22 cellular contexts compared by ENCODE assay signal in genomic region chr5:93574041-93574938, GRCh38. TPM values are rescaled to one million over a fixed set of nuclear protein-coding genes. Genes with fewer than 3 reads are reported as not detected.
A peak's percentile ranks its signal among the peaks of the same experiment; 100 is the strongest.
DNase-seq lines count a peak whose midpoint lies in the region; FAIRE-seq and TF ChIP-seq lines count a peak whose summit lies in the region.
"Had no signal": no experiment of that assay in that cellular context is flagged by ENCODE, and none has a peak within 500 bp of the region (broad histone marks: within the 10 kb centered on the region; RNA-seq: fewer than 3 reads in every experiment).

No MANE protein-coding gene starts in this region.

- FAIRE-seq in kidney (lab: Jason Lieb, UNC) (no peak), RCC 7860 (lab: Jason Lieb, UNC) (no peak)
- FAIRE-seq: G401.6, GM12891 had no signal

- no peak for TF ChIP-seq POLR2A in sigmoid colon (IDR thresholded peaks at IDR 0.05)

- H3K9ac ChIP-seq in kidney (ENCODE audit: low read length in 2 of 2): no peak overlapping the region

- no peaks in the 10 kb centered on the region for H3K27me3 ChIP-seq in brain microvascular endothelial cell (replicated peaks)
- peaks cover 10 to 98% (median 50%) of the 10 kb centered on the region in 3 donors for H3K27me3 ChIP-seq in sigmoid colon
- H3K27me3 ChIP-seq: SJSA1 had no signal

- H3K4me1 ChIP-seq in kidney (ENCODE audit: control insufficient read depth in 1 of 2, insufficient read depth in 1 of 2, low read depth in 1 of 2, low read length in 2 of 2): peaks cover 0 to 3% of the 10 kb centered on the region in 2 donors
- H3K4me1 ChIP-seq in sigmoid colon: peaks cover 0 to 25% (median 13%) of the 10 kb centered on the region in 4 donors

- TF ChIP-seq CTCF in brain microvascular endothelial cell (IDR thresholded peaks at IDR 0.05; ENCODE audit: low read depth, low read length, missing control alignments) (no peak), kidney (IDR thresholded peaks at IDR 0.05; ENCODE audit: borderline replicate concordance, extremely low read depth, insufficient read depth) (no peak), sigmoid colon (IDR thresholded peaks at IDR 0.05) (no peak)

- H3K9me3 ChIP-seq in kidney (ENCODE audit: control insufficient read depth in 1 of 2, low read length in 2 of 2) (no peaks in the 10 kb centered on the region), sigmoid colon (no peaks in the 10 kb centered on the region)
- H3K9me3 ChIP-seq: Caco-2, SJSA1 had no signal

- H3K36me3 ChIP-seq in brain microvascular endothelial cell (replicated peaks): peaks cover 17% of the 10 kb centered on the region
- H3K36me3 ChIP-seq in kidney (ENCODE audit: control insufficient read depth in 1 of 2, insufficient read depth in 2 of 2, low read length in 2 of 2): no peaks in the 10 kb centered on the region
- H3K36me3 ChIP-seq in sigmoid colon: no peaks in the 10 kb centered on the region
- H3K36me3 ChIP-seq: SJSA1 had no signal

- H3K4me3 ChIP-seq in brain microvascular endothelial cell (ENCODE audit: low read depth, low read length) (no peak overlapping the region), kidney (ENCODE audit: low read length in 2 of 2) (no peak overlapping the region), sigmoid colon (no peak overlapping the region)
- H3K4me3 ChIP-seq: SJSA1 had no signal

- peak; percentile 12 for DNase-seq in HuH-7.5 (ENCODE audit: low spot score)
- no peak for DNase-seq in brain microvascular endothelial cell
- DNase-seq in kidney: no peak
- DNase-seq in sigmoid colon: no peak
- DNase-seq in NCI-H2227 (lab: John Stamatoyannopoulos, UW; ENCODE audit: unreplicated experiment): no peak
- no peak for DNase-seq in OCI-M1 (lab: John Stamatoyannopoulos, UW)
- no peak for DNase-seq in RCC 7860 (ENCODE audit: low spot score)
- DNase-seq in EL: no peak
- DNase-seq: activated CD4-positive, CD25-positive, alpha-beta regulatory T cell treated with anti-CD3 and anti-CD28 coated beads, Interleukin-2, amount 50 U/mL, for 72 hours; activated naive CD4-positive, alpha-beta T cell treated with anti-CD3 and anti-CD28 coated beads, Interleukin-2, amount 10 ng/mL, durations not matched to agents 7 days and 5 days; Caco-2; effector memory CD4-positive, alpha-beta T cell; foreskin fibroblast; left ventricle myocardium superior; naive B cell; NCI-H2029; NCI-H510A treated with DMSO at 0.1 percent for 48 hours; stimulated activated CD4-positive, alpha-beta T cell treated with anti-CD3 and anti-CD28 coated beads, Interleukin-1b, Interleukin-23, amount 100 ng/mL, for 48 hours; substantia nigra had no signal

- in situ Hi-C loops in brain microvascular endothelial cell (cut with HindIII; ENCODE audit: low pct_ligation_motif_present, low sequenced_read_pairs): no loop called here

- 13 to 19% methylated on average over 18 of the region's 18 CpGs for WGBS in sigmoid colon, 2 donors

- TF ChIP-seq EP300 in sigmoid colon (IDR thresholded peaks at IDR 0.05): no peak

- H3K27ac ChIP-seq in brain microvascular endothelial cell: peak overlapping the region; percentile 19
- peak overlapping the region; percentile 8 to 14 for H3K27ac ChIP-seq in kidney (ENCODE audit: low read depth in 2 of 2, low read length in 2 of 2)
- peak overlapping the region; percentile 17 to 69 (median 26) for H3K27ac ChIP-seq in sigmoid colon
- H3K27ac ChIP-seq: SJSA1 had no signal

- intact Hi-C loops in kidney (cut with DNase I): no loop called here
- intact Hi-C loops in sigmoid colon (cut with DNase I): no loop called here

RNA-seq across cellular contexts. Expression of gene NR2F1-AS1, which starts 6.7 kb away (rescaled TPM):
- total RNA-seq in kidney (13.0 TPM), sigmoid colon (10 to 100 TPM in 1 of 4 donors, 1 to 10 TPM in 3; 6.7 to 15.2 (median 9.1) TPM)
- polyA plus RNA-seq in kidney (ENCODE audit: insufficient read depth, low read depth, low replicate concordance) (16.0 TPM), sigmoid colon (1 to 10 TPM; 1.4 to 9.0 (median 3.2) TPM)
- total RNA-seq: Caco-2 had no signal

RNA-seq across cellular contexts. Expression of gene NR2F1, which starts 8.7 kb away (rescaled TPM):
- total RNA-seq in kidney: 49.5 TPM
- polyA plus RNA-seq in kidney (ENCODE audit: insufficient read depth, low read depth, low replicate concordance): 22.8 TPM
- 10 to 100 TPM; 16.3 to 24.1 (median 17.5) TPM for total RNA-seq in sigmoid colon
- 1 to 10 TPM; 1.4 to 8.4 (median 7.6) TPM for polyA plus RNA-seq in sigmoid colon
